9 cellular contexts compared by ENCODE assay signal in genomic region chr19:10290439-10290875, GRCh38. TPM values are rescaled to one million over a fixed set of nuclear protein-coding genes. Genes with fewer than 3 reads are reported as not detected.
DNase-seq lines count a peak whose midpoint lies in the region; ATAC-seq and TF ChIP-seq lines count a peak whose summit lies in the region.
"Had no signal": no experiment of that assay in that cellular context is flagged by ENCODE, and none has a peak within 500 bp of the region (broad histone marks: within the 10 kb centered on the region; RNA-seq: fewer than 3 reads in every experiment).

No MANE protein-coding gene starts in this region.

- WGBS in esophagus squamous epithelium, 2 donors: 1 to 3% methylated on average over 26 of the region's 26 CpGs
- 1 to 5% (median 1%) methylated on average over 26 of the region's 26 CpGs for WGBS in spleen, 5 donors

- H3K9me3 Mint-ChIP-seq in T-helper 2 cell treated with Interferon-gamma antibody and Interleukin-4, amounts not matched to agents 5 μg/mL and 100 μg/mL, for 36 hours: no peaks in the 10 kb centered on the region

- peak overlapping the region; percentile 93 for H3K27ac ChIP-seq in RWPE1
- peak overlapping the region in 1 of 4 donors; percentile 52 for H3K27ac ChIP-seq in esophagus squamous epithelium
- no peak overlapping the region for H3K27ac ChIP-seq in spleen

- peaks cover 58% of the 10 kb centered on the region for H3K4me1 Mint-ChIP-seq in T-helper 2 cell treated with Interferon-gamma antibody and Interleukin-4, amounts not matched to agents 5 μg/mL and 100 μg/mL, for 36 hours (ENCODE audit: low read depth)

- H3K4me3 ChIP-seq in esophagus squamous epithelium: peak overlapping the region; percentile 18 to 66 (median 41)
- H3K4me3 ChIP-seq in spleen: peak overlapping the region in 6 of 8 donors; percentile 39 to 70 (median 44)

- CTCF ChIA-PET in RWPE1 (lab: Yijun Ruan, JAX): interaction anchor here (0.6 to 1.7 kb wide), 6 partner anchors 21 to 214 kb away, joined by 3 to 11 read pairs (median 5); no protein-coding TSS in a partner anchor

- H3K27me3 ChIP-seq in esophagus squamous epithelium (peaks cover 24 to 87% (median 39%) of the 10 kb centered on the region in 4 donors), spleen (replicated peaks in 1 of 7) (peaks cover 20 to 88% (median 83%) of the 10 kb centered on the region in 7 donors)

- peak overlapping the region; percentile 87 for H3K4me3 Mint-ChIP-seq in T-helper 2 cell treated with Interferon-gamma antibody and Interleukin-4, amounts not matched to agents 5 μg/mL and 100 μg/mL, for 36 hours

- intact Hi-C loops in esophagus squamous epithelium (cut with DNase I): no loop called here
- intact Hi-C loops in spleen (cut with DNase I; ENCODE audit: low total_unique reads): no loop called here

- H3K27me3 Mint-ChIP-seq in T-helper 2 cell treated with Interferon-gamma antibody and Interleukin-4, amounts not matched to agents 5 μg/mL and 100 μg/mL, for 36 hours (ENCODE audit: low read depth): peaks cover 61% of the 10 kb centered on the region

- H3K4me1 ChIP-seq in esophagus squamous epithelium (peaks cover 66 to 100% (median 70%) of the 10 kb centered on the region in 3 donors), spleen (peaks cover 74 to 100% (median 94%) of the 10 kb centered on the region in 6 donors)

- H3K27ac Mint-ChIP-seq in T-helper 2 cell treated with Interferon-gamma antibody and Interleukin-4, amounts not matched to agents 5 μg/mL and 100 μg/mL, for 36 hours: peak overlapping the region; percentile 77

- no peak for TF ChIP-seq CTCF in RWPE1 (conservative IDR thresholded peaks at IDR 0.05; ENCODE audit: low read depth)
- no peak for TF ChIP-seq CTCF in esophagus squamous epithelium (IDR thresholded peaks at IDR 0.05)
- no peak for TF ChIP-seq CTCF in spleen (IDR thresholded peaks at IDR 0.05 in 8 of 11, conservative IDR thresholded peaks at IDR 0.05 in 3 of 11)

- peaks cover 0 to 6% (median 0%) of the 10 kb centered on the region in 3 donors for H3K36me3 ChIP-seq in esophagus squamous epithelium
- H3K36me3 ChIP-seq in spleen: peaks cover 3 to 10% (median 8%) of the 10 kb centered on the region in 6 donors

- peaks cover 5% of the 10 kb centered on the region for H3K36me3 Mint-ChIP-seq in T-helper 2 cell treated with Interferon-gamma antibody and Interleukin-4, amounts not matched to agents 5 μg/mL and 100 μg/mL, for 36 hours (ENCODE audit: low read depth)

- DNase-seq in T-helper 2 cell treated with Interferon-gamma antibody and Interleukin-4, amounts not matched to agents 5 μg/mL and 100 μg/mL, for 36 hours (ENCODE audit: low spot score): no peak
- DNase-seq in T-helper 2 cell (no peak), RWPE1 (ENCODE audit: low spot score) (peak; percentile 30), esophagus squamous epithelium (lab: John Stamatoyannopoulos, UW) (no peak), spleen (no peak)

- ATAC-seq in HG03571 (IDR thresholded peaks at IDR 0.05; ENCODE audit: unreplicated experiment) (no peak), HG02840 (IDR thresholded peaks at IDR 0.05; ENCODE audit: low FRiP score, unreplicated experiment) (no peak), HG03442 (IDR thresholded peaks at IDR 0.05; ENCODE audit: unreplicated experiment) (no peak)

- no peaks in the 10 kb centered on the region for H3K9me3 ChIP-seq in esophagus squamous epithelium
- H3K9me3 ChIP-seq in spleen: no peaks in the 10 kb centered on the region

- TF ChIP-seq POLR2A in esophagus squamous epithelium (IDR thresholded peaks at IDR 0.05) (no peak), spleen (IDR thresholded peaks at IDR 0.05) (no peak)

- POLR2A ChIA-PET in RWPE1 (lab: Yijun Ruan, JAX; ENCODE audit: low non-redundant PET): interaction anchor here (1.2 to 2.5 kb wide), 2 partner anchors 20 to 44 kb away, joined by 5 to 15 read pairs; partner anchors contain the start of gene ICAM1

RNA-seq across cellular contexts. Expression of gene ICAM5, which starts 0.7 kb away (rescaled TPM):
- total RNA-seq in esophagus squamous epithelium (1 to 10 TPM in 2 of 4 donors, under 1 TPM in 1, not detected in 1; 0.12 to 1.6 (median 1.3) TPM), spleen (1 to 10 TPM in 4 of 7 donors, under 1 TPM in 3; 0.33 to 1.4 (median 1.0) TPM)
- under 1 TPM; 0.07 to 0.29 (median 0.21) TPM for polyA plus RNA-seq in spleen

RNA-seq across cellular contexts. Expression of gene ICAM4, which starts 3.7 kb away (rescaled TPM):
- total RNA-seq in esophagus squamous epithelium (under 1 TPM in 2 of 4 donors, not detected in 2; 0.29 to 0.76 TPM), spleen (1 to 10 TPM; 1.2 to 3.7 (median 1.6) TPM)
- under 1 TPM; 0.48 to 0.57 (median 0.49) TPM for polyA plus RNA-seq in spleen
- total RNA-seq: NCI-H460 had no signal

RNA-seq across cellular contexts. Expression of gene ZGLP1, which starts 19.2 kb away (rescaled TPM):
- total RNA-seq in esophagus squamous epithelium: 1 to 10 TPM in 2 of 4 donors, under 1 TPM in 2; 0.79 to 1.5 (median 1.2) TPM
- total RNA-seq in spleen: 1 to 10 TPM; 2.7 to 7.0 (median 3.2) TPM
- polyA plus RNA-seq in spleen: 10 to 100 TPM; 11.6 to 24.1 (median 19.7) TPM

RNA-seq across cellular contexts. Expression of gene ICAM1, which starts 19.5 kb away (rescaled TPM):
- total RNA-seq in esophagus squamous epithelium (10 to 100 TPM in 1 of 4 donors, 1 to 10 TPM in 3; 5.4 to 26.4 (median 7.7) TPM), spleen (100 to 1,000 TPM in 5 of 7 donors, 10 to 100 TPM in 2; 84.4 to 163 (median 116) TPM)
- 10 to 100 TPM; 12.8 to 22.2 (median 15.1) TPM for polyA plus RNA-seq in spleen

RNA-seq across cellular contexts. Expression of gene FDX2, which starts 25.4 kb away (rescaled TPM):
- total RNA-seq in esophagus squamous epithelium (10 to 100 TPM in 2 of 4 donors, 1 to 10 TPM in 2; 8.0 to 20.7 (median 12.3) TPM), spleen (10 to 100 TPM in 6 of 7 donors, 1 to 10 TPM in 1; 9.1 to 28.1 (median 11.2) TPM)
- 10 to 100 TPM; 16.1 to 27.9 (median 19.8) TPM for polyA plus RNA-seq in spleen
